In genomic region chr6:31569861-31570536, GRCh38 we compare ENCODE assay signal across 23 cellular contexts. TPM values are rescaled to one million over a fixed set of nuclear protein-coding genes. Genes with fewer than 3 reads are reported as not detected.
A peak's percentile ranks its signal among the peaks of the same experiment; 100 is the strongest.
DNase-seq lines count a peak whose midpoint lies in the region; ATAC-seq, FAIRE-seq and TF ChIP-seq lines count a peak whose summit lies in the region.
"Had no signal": no experiment of that assay in that cellular context is flagged by ENCODE, and none has a peak within 500 bp of the region (broad histone marks: within the 10 kb centered on the region; RNA-seq: fewer than 3 reads in every experiment).

No MANE protein-coding gene starts in this region.

- TF ChIP-seq CTCF in K562 (IDR thresholded peaks at IDR 0.05 in 2 of 3, conservative IDR thresholded peaks at IDR 0.05 in 1 of 3; ENCODE audit: insufficient read depth in 2 of 3, low read depth in 1 of 3, low read length in 3 of 3): no peak

- peaks cover 81% of the 10 kb centered on the region for H3K4me1 Mint-ChIP-seq in activated naive CD4-positive, alpha-beta T cell treated with anti-CD3 and anti-CD28 coated beads, Interleukin-2, amount 50 U/mL, for 24 hours
- peaks cover 65 to 85% of the 10 kb centered on the region in 2 donors for H3K4me1 Mint-ChIP-seq in stimulated activated naive B cell treated with anti-CD40 and anti-IgM and Interleukin-4, amounts not matched to agents 10 μg/mL and 1 μg/mL and 100 μg/mL, for 72 hours

- no peak overlapping the region for H3K4me3 ChIP-seq in K562
- H3K4me3 ChIP-seq: right lobe of liver, suprapubic skin had no signal

- no peaks in the 10 kb centered on the region for H3K9me3 Mint-ChIP-seq in activated naive CD4-positive, alpha-beta T cell treated with anti-CD3 and anti-CD28 coated beads, Interleukin-2, amount 50 U/mL, for 24 hours
- no peaks in the 10 kb centered on the region for H3K9me3 Mint-ChIP-seq in stimulated activated naive B cell treated with anti-CD40 and anti-IgM and Interleukin-4, amounts not matched to agents 10 μg/mL and 1 μg/mL and 100 μg/mL, for 72 hours

- TF ChIP-seq POLR2A in K562 (conservative IDR thresholded peaks at IDR 0.05): no peak

- CTCF ChIA-PET in K562 (lab: Yijun Ruan, JAX; ENCODE audit: low intra/inter-chr PET ratio): no interaction called here

- in situ Hi-C loops in K562 (cut with MboI): no loop called here

- peaks cover 0 to 15% of the 10 kb centered on the region in 2 experiments; a peak in 2 of 5 replicates for H3K4me1 ChIP-seq in K562 (replicated peaks in 1 of 2; ENCODE audit: control insufficient read depth in 2 of 2, insufficient read depth in 2 of 2, low read length in 2 of 2)
- H3K4me1 ChIP-seq: right lobe of liver had no signal

- no TSS peak for BruUV-seq in K562 (replicated peaks; lab: Mats Ljungman, UMichigan)

- no peaks in the 10 kb centered on the region for H3K79me2 ChIP-seq in K562 (ENCODE audit: control insufficient read depth, insufficient read depth, low read length)

- H2AFZ ChIP-seq in K562 (ENCODE audit: low read depth, low read length): no peak overlapping the region

- H3K4me2 ChIP-seq in K562 (ENCODE audit: insufficient read depth, low read length): no peak overlapping the region

- H3K9me3 ChIP-seq in K562 (replicated peaks; ENCODE audit: control insufficient read depth, insufficient read depth, low read depth, low read length): no peaks in the 10 kb centered on the region
- H3K9me3 ChIP-seq: right lobe of liver, suprapubic skin had no signal

- no peaks in the 10 kb centered on the region for H3K9me1 ChIP-seq in K562 (ENCODE audit: control insufficient read depth, insufficient read depth, low read length)

- intact Hi-C loops in K562 (cut with micrococcal nuclease) (no loop called here), cardiac septum (cut with DNase I) (no loop called here)

- DNase-seq in activated naive CD4-positive, alpha-beta T cell treated with Interleukin-2 at 50 U/mL for 16 hours: no peak
- DNase-seq in K562 (ENCODE audit: extremely low read depth in 1 of 4, low spot score in 3 of 4) (no peak), cardiac septum (ENCODE audit: low spot score) (no peak), AG20443 (ENCODE audit: low spot score) (no peak)
- DNase-seq in stimulated activated naive B cell treated with anti-CD40 and anti-IgM and Interleukin-4, amounts not matched to agents 10 μg/mL and 1 μg/mL and 100 μg/mL, for 72 hours: no peak
- DNase-seq: activated CD4-positive, alpha-beta T cell treated with anti-CD3 and anti-CD28 coated beads for 4 hours; amniotic stem cell; Calu3; effector CD8-positive, alpha-beta T cell; KG1; NCI-H1092; NCI-H2081 treated with DMSO at 0.1 percent for 48 hours; NCI-H524 treated with DMSO at 0.1 percent for 48 hours; PC-3 had no signal

- H3K27ac Mint-ChIP-seq in activated naive CD4-positive, alpha-beta T cell treated with anti-CD3 and anti-CD28 coated beads, Interleukin-2, amount 50 U/mL, for 24 hours: peak overlapping the region; percentile 64
- H3K27ac Mint-ChIP-seq in stimulated activated naive B cell treated with anti-CD40 and anti-IgM and Interleukin-4, amounts not matched to agents 10 μg/mL and 1 μg/mL and 100 μg/mL, for 72 hours: peak overlapping the region; percentile 6

- POLR2A ChIA-PET in K562 (lab: Yijun Ruan, JAX): interaction anchor here (0.7 to 2.6 kb wide), 7 partner anchors 10 to 237 kb away, joined by 3 to 9 read pairs (median 4); partner anchors contain the start of genes DDX39B, LSM2, LST1 and NCR3

- 6% methylated on average over 1 of the region's 1 CpG for WGBS in K562 (ENCODE audit: insufficient coverage, low coverage, missing lambda C conversion rate)

- H3K27me3 Mint-ChIP-seq in activated naive CD4-positive, alpha-beta T cell treated with anti-CD3 and anti-CD28 coated beads, Interleukin-2, amount 50 U/mL, for 24 hours: no peaks in the 10 kb centered on the region
- no peaks in the 10 kb centered on the region for H3K27me3 Mint-ChIP-seq in stimulated activated naive B cell treated with anti-CD40 and anti-IgM and Interleukin-4, amounts not matched to agents 10 μg/mL and 1 μg/mL and 100 μg/mL, for 72 hours

- peak overlapping the region; percentile 99 for H3K4me3 Mint-ChIP-seq in activated naive CD4-positive, alpha-beta T cell treated with anti-CD3 and anti-CD28 coated beads, Interleukin-2, amount 50 U/mL, for 24 hours
- no peak overlapping the region for H3K4me3 Mint-ChIP-seq in stimulated activated naive B cell treated with anti-CD40 and anti-IgM and Interleukin-4, amounts not matched to agents 10 μg/mL and 1 μg/mL and 100 μg/mL, for 72 hours

- H3K27me3 ChIP-seq in K562 (ENCODE audit: control insufficient read depth in 2 of 2, insufficient read depth in 2 of 2, low read length in 2 of 2): no peaks in the 10 kb centered on the region
- H3K27me3 ChIP-seq: right lobe of liver had no signal

- H3K27ac ChIP-seq in K562 (ENCODE audit: extremely low read depth, low read depth, low read length): no peak overlapping the region
- H3K27ac ChIP-seq: right lobe of liver, suprapubic skin had no signal

- FAIRE-seq in K562 (lab: Jason Lieb, UNC): peak; percentile 37
- FAIRE-seq: GM12892 had no signal

- no peak overlapping the region for H3K9ac ChIP-seq in K562 (ENCODE audit: insufficient read depth in 1 of 2, low read depth in 2 of 2, low read length in 2 of 2)

- no peaks in the 10 kb centered on the region for H4K20me1 ChIP-seq in K562 (replicated peaks; ENCODE audit: control insufficient read depth, insufficient read depth, low read length)

- ATAC-seq in K562: no peak
- no peak for ATAC-seq in stimulated activated naive B cell treated with anti-CD40 and anti-IgM and Interleukin-4, amounts not matched to agents 10 μg/mL and 1 μg/mL and 100 μg/mL, for 72 hours (replicated peaks)
- ATAC-seq: PC-3, right lobe of liver had no signal

- TF ChIP-seq EP300 in K562 (IDR thresholded peaks at IDR 0.05; ENCODE audit: low read length): no peak

- H3K36me3 ChIP-seq in K562 (ENCODE audit: control insufficient read depth, insufficient read depth, low read length): no peaks in the 10 kb centered on the region
- H3K36me3 ChIP-seq: right lobe of liver, suprapubic skin had no signal

- peaks cover 19% of the 10 kb centered on the region for H3K36me3 Mint-ChIP-seq in activated naive CD4-positive, alpha-beta T cell treated with anti-CD3 and anti-CD28 coated beads, Interleukin-2, amount 50 U/mL, for 24 hours
- peaks cover 13 to 35% of the 10 kb centered on the region in 2 donors for H3K36me3 Mint-ChIP-seq in stimulated activated naive B cell treated with anti-CD40 and anti-IgM and Interleukin-4, amounts not matched to agents 10 μg/mL and 1 μg/mL and 100 μg/mL, for 72 hours

- no peak for TF ChIP-seq RAD21 in K562 (CRISPR knock-in tag; conservative IDR thresholded peaks at IDR 0.05 in 1 of 2, IDR thresholded peaks at IDR 0.05 in 1 of 2)

RNA-seq across cellular contexts. Expression of gene LTA, which starts 2.1 kb away (rescaled TPM):
- not detected in 2 replicates for total RNA-seq in K562 (2011; cell fraction: chromatin; rRNA removed; ENCODE audit: low replicate concordance)
- total RNA-seq in K562 (2011; cell fraction: nucleolus; rRNA removed): not detected in 2 replicates
- total RNA-seq in K562 (2011; cell fraction: nucleoplasm; rRNA removed): not detected in 2 replicates
- not detected in 2 replicates for total RNA-seq in K562 (2014; rRNA removed)
- not detected in 2 replicates for total RNA-seq in K562 (2014; rRNA removed; fragmentation: Illumina TruSeq; extraction: Trizol)
- not detected in 2 replicates for total RNA-seq in K562 (2015; rRNA removed; fragmentation: Illumina TruSeq; extraction: Trizol)
- 0.80 and 0.87 TPM in 2 replicates for total RNA-seq in K562 (2021)
- not detected in 2 replicates for polyA plus RNA-seq in K562 (2011; rRNA removed)
- not detected in 2 replicates for polyA plus RNA-seq in K562 (2011; cell fraction: cytosol; rRNA removed)
- 0.07 and 0.11 TPM in 2 replicates for polyA plus RNA-seq in K562 (2011; cell fraction: nucleus; rRNA removed)
- 0.17 TPM in 1 of 2 replicates, not detected in the other for polyA plus RNA-seq in K562 (2012)
- not detected in 2 replicates for polyA plus RNA-seq in K562 (2014; fragmentation: Illumina TruSeq; extraction: Trizol)
- polyA plus RNA-seq in K562 (2014; fragmentation: Nextera tagmentation; extraction: Ambion mirVana): not detected
- not detected in 2 replicates for polyA plus RNA-seq in K562 (2014; rRNA removed)
- not detected in 2 replicates for polyA minus RNA-seq in K562 (2011; rRNA and poly(A)+ RNA removed)
- not detected in 2 replicates for polyA minus RNA-seq in K562 (2011; cell fraction: cytosol; rRNA and poly(A)+ RNA removed)
- not detected in 2 replicates for polyA minus RNA-seq in K562 (2011; cell fraction: nucleus; rRNA and poly(A)+ RNA removed)
- total RNA-seq in cardiac septum: not detected
- total RNA-seq: Calu3, fibroblast of lung, G401, mesenteric fat pad, PC-3, SK-MEL-5 had no signal
- polyA plus RNA-seq: AG04450, fibroblast of lung had no signal

RNA-seq across cellular contexts. Expression of gene TNF, which starts 5.4 kb away (rescaled TPM):
- not detected in 2 replicates for total RNA-seq in K562 (2011; cell fraction: chromatin; rRNA removed; ENCODE audit: low replicate concordance)
- not detected in 2 replicates for total RNA-seq in K562 (2011; cell fraction: nucleolus; rRNA removed)
- not detected in 2 replicates for total RNA-seq in K562 (2011; cell fraction: nucleoplasm; rRNA removed)
- not detected in 2 replicates for total RNA-seq in K562 (2014; rRNA removed)
- total RNA-seq in K562 (2014; rRNA removed; fragmentation: Illumina TruSeq; extraction: Trizol): not detected in 2 replicates
- not detected in 2 replicates for total RNA-seq in K562 (2015; rRNA removed; fragmentation: Illumina TruSeq; extraction: Trizol)
- total RNA-seq in K562 (2021): 0.36 and 0.40 TPM in 2 replicates
- polyA plus RNA-seq in K562 (2011; rRNA removed): not detected in 2 replicates
- polyA plus RNA-seq in K562 (2011; cell fraction: cytosol; rRNA removed): 0.07 TPM in 1 of 2 replicates, not detected in the other
- polyA plus RNA-seq in K562 (2011; cell fraction: nucleus; rRNA removed): 0.26 TPM in 1 of 2 replicates, not detected in the other
- polyA plus RNA-seq in K562 (2012): 0.04 and 0.32 TPM in 2 replicates
- not detected in 2 replicates for polyA plus RNA-seq in K562 (2014; fragmentation: Illumina TruSeq; extraction: Trizol)
- polyA plus RNA-seq in K562 (2014; fragmentation: Nextera tagmentation; extraction: Ambion mirVana): not detected
- 0.08 TPM in 1 of 2 replicates, not detected in the other for polyA plus RNA-seq in K562 (2014; rRNA removed)
- polyA minus RNA-seq in K562 (2011; rRNA and poly(A)+ RNA removed): not detected in 2 replicates
- polyA minus RNA-seq in K562 (2011; cell fraction: cytosol; rRNA and poly(A)+ RNA removed): not detected in 2 replicates
- polyA minus RNA-seq in K562 (2011; cell fraction: nucleus; rRNA and poly(A)+ RNA removed): not detected in 2 replicates
- total RNA-seq in cardiac septum: 0.38 TPM
- total RNA-seq: fibroblast of lung, PC-3, SK-MEL-5 had no signal
- polyA plus RNA-seq: AG04450, fibroblast of lung had no signal

RNA-seq across cellular contexts. Expression of gene LTB, which starts 12.2 kb away (rescaled TPM):
- not detected in 2 replicates for total RNA-seq in K562 (2011; cell fraction: chromatin; rRNA removed; ENCODE audit: low replicate concordance)
- not detected in 2 replicates for total RNA-seq in K562 (2011; cell fraction: nucleolus; rRNA removed)
- not detected in 2 replicates for total RNA-seq in K562 (2011; cell fraction: nucleoplasm; rRNA removed)
- total RNA-seq in K562 (2014; rRNA removed): not detected in 2 replicates
- not detected in 2 replicates for total RNA-seq in K562 (2014; rRNA removed; fragmentation: Illumina TruSeq; extraction: Trizol)
- total RNA-seq in K562 (2015; rRNA removed; fragmentation: Illumina TruSeq; extraction: Trizol): 0.30 TPM in 1 of 2 replicates, not detected in the other
- total RNA-seq in K562 (2021): 0.51 and 1.0 TPM in 2 replicates
- 0.11 TPM in 1 of 2 replicates, not detected in the other for polyA plus RNA-seq in K562 (2011; rRNA removed)
- 0.18 TPM in 1 of 2 replicates, not detected in the other for polyA plus RNA-seq in K562 (2011; cell fraction: cytosol; rRNA removed)
- polyA plus RNA-seq in K562 (2011; cell fraction: nucleus; rRNA removed): not detected in 2 replicates
- polyA plus RNA-seq in K562 (2012): 0.94 and 1.5 TPM in 2 replicates
- not detected in 2 replicates for polyA plus RNA-seq in K562 (2014; fragmentation: Illumina TruSeq; extraction: Trizol)
- polyA plus RNA-seq in K562 (2014; fragmentation: Nextera tagmentation; extraction: Ambion mirVana): not detected
- 0.07 and 0.27 TPM in 2 replicates for polyA plus RNA-seq in K562 (2014; rRNA removed)
- not detected in 2 replicates for polyA minus RNA-seq in K562 (2011; rRNA and poly(A)+ RNA removed)
- not detected in 2 replicates for polyA minus RNA-seq in K562 (2011; cell fraction: cytosol; rRNA and poly(A)+ RNA removed)
- 0.56 TPM in 1 of 2 replicates, not detected in the other for polyA minus RNA-seq in K562 (2011; cell fraction: nucleus; rRNA and poly(A)+ RNA removed)
- total RNA-seq in cardiac septum: 0.86 TPM
- total RNA-seq: fibroblast of lung, SK-MEL-5, suprapubic skin had no signal
- polyA plus RNA-seq: AG04450, fibroblast of lung had no signal

RNA-seq across cellular contexts. Expression of gene LST1, which starts 16.1 kb away (rescaled TPM):
- total RNA-seq in K562 (2011; cell fraction: chromatin; rRNA removed; ENCODE audit: low replicate concordance): 0.90 and 0.92 TPM in 2 replicates
- 0.79 and 0.83 TPM in 2 replicates for total RNA-seq in K562 (2011; cell fraction: nucleolus; rRNA removed)
- 0.59 and 1.4 TPM in 2 replicates for total RNA-seq in K562 (2011; cell fraction: nucleoplasm; rRNA removed)
- 0.49 and 0.82 TPM in 2 replicates for total RNA-seq in K562 (2014; rRNA removed)
- total RNA-seq in K562 (2014; rRNA removed; fragmentation: Illumina TruSeq; extraction: Trizol): 0.99 and 1.3 TPM in 2 replicates
- total RNA-seq in K562 (2015; rRNA removed; fragmentation: Illumina TruSeq; extraction: Trizol): 7.6 and 7.8 TPM in 2 replicates
- 1.7 and 1.9 TPM in 2 replicates for total RNA-seq in K562 (2021)
- polyA plus RNA-seq in K562 (2011; rRNA removed): 1.3 and 2.5 TPM in 2 replicates
- polyA plus RNA-seq in K562 (2011; cell fraction: cytosol; rRNA removed): 2.3 and 3.4 TPM in 2 replicates
- 2.6 and 3.1 TPM in 2 replicates for polyA plus RNA-seq in K562 (2011; cell fraction: nucleus; rRNA removed)
- 4.1 and 10.4 TPM in 2 replicates for polyA plus RNA-seq in K562 (2012)
- polyA plus RNA-seq in K562 (2014; fragmentation: Illumina TruSeq; extraction: Trizol): 1.7 and 2.4 TPM in 2 replicates
- 1 to 10 TPM; 1.8 to 2.0 TPM for polyA plus RNA-seq in K562 (2014; fragmentation: Nextera tagmentation; extraction: Ambion mirVana)
- polyA plus RNA-seq in K562 (2014; rRNA removed): 1.3 and 1.5 TPM in 2 replicates
- 1.8 and 1.9 TPM in 2 replicates for polyA minus RNA-seq in K562 (2011; rRNA and poly(A)+ RNA removed)
- polyA minus RNA-seq in K562 (2011; cell fraction: cytosol; rRNA and poly(A)+ RNA removed): 4.3 TPM in 1 of 2 replicates, not detected in the other
- 0.67 and 0.89 TPM in 2 replicates for polyA minus RNA-seq in K562 (2011; cell fraction: nucleus; rRNA and poly(A)+ RNA removed)
- total RNA-seq in cardiac septum: 5.4 TPM
- total RNA-seq: fibroblast of lung, G401, PC-3, SK-MEL-5 had no signal
- polyA plus RNA-seq: AG04450, fibroblast of lung had no signal

RNA-seq across cellular contexts. Expression of gene NFKBIL1, which starts 22.6 kb away (rescaled TPM):
- 6.9 and 18.5 TPM in 2 replicates for total RNA-seq in K562 (2011; cell fraction: chromatin; rRNA removed; ENCODE audit: low replicate concordance)
- 18.0 and 22.0 TPM in 2 replicates for total RNA-seq in K562 (2011; cell fraction: nucleolus; rRNA removed)
- total RNA-seq in K562 (2011; cell fraction: nucleoplasm; rRNA removed): 8.6 and 12.2 TPM in 2 replicates
- total RNA-seq in K562 (2014; rRNA removed): 32.9 and 33.1 TPM in 2 replicates
- 5.8 and 7.6 TPM in 2 replicates for total RNA-seq in K562 (2014; rRNA removed; fragmentation: Illumina TruSeq; extraction: Trizol)
- 17.0 and 18.1 TPM in 2 replicates for total RNA-seq in K562 (2015; rRNA removed; fragmentation: Illumina TruSeq; extraction: Trizol)
- 24.7 and 28.7 TPM in 2 replicates for total RNA-seq in K562 (2021)
- polyA plus RNA-seq in K562 (2011; rRNA removed): 5.7 and 9.0 TPM in 2 replicates
- polyA plus RNA-seq in K562 (2011; cell fraction: cytosol; rRNA removed): 14.1 and 38.6 TPM in 2 replicates
- 22.5 and 31.4 TPM in 2 replicates for polyA plus RNA-seq in K562 (2011; cell fraction: nucleus; rRNA removed)
- 16.3 and 46.1 TPM in 2 replicates for polyA plus RNA-seq in K562 (2012)
- 4.3 and 14.0 TPM in 2 replicates for polyA plus RNA-seq in K562 (2014; fragmentation: Illumina TruSeq; extraction: Trizol)
- polyA plus RNA-seq in K562 (2014; fragmentation: Nextera tagmentation; extraction: Ambion mirVana): under 1 TPM; 0.49 to 0.59 TPM
- 26.6 and 32.6 TPM in 2 replicates for polyA plus RNA-seq in K562 (2014; rRNA removed)
- 2.6 and 2.7 TPM in 2 replicates for polyA minus RNA-seq in K562 (2011; rRNA and poly(A)+ RNA removed)
- polyA minus RNA-seq in K562 (2011; cell fraction: cytosol; rRNA and poly(A)+ RNA removed): 9.0 and 12.8 TPM in 2 replicates
- 6.3 and 8.0 TPM in 2 replicates for polyA minus RNA-seq in K562 (2011; cell fraction: nucleus; rRNA and poly(A)+ RNA removed)
- total RNA-seq in cardiac septum: 9.5 TPM
